Comparison of ENCODE assay signal across 8 cellular contexts in the genomic region with DNA sequence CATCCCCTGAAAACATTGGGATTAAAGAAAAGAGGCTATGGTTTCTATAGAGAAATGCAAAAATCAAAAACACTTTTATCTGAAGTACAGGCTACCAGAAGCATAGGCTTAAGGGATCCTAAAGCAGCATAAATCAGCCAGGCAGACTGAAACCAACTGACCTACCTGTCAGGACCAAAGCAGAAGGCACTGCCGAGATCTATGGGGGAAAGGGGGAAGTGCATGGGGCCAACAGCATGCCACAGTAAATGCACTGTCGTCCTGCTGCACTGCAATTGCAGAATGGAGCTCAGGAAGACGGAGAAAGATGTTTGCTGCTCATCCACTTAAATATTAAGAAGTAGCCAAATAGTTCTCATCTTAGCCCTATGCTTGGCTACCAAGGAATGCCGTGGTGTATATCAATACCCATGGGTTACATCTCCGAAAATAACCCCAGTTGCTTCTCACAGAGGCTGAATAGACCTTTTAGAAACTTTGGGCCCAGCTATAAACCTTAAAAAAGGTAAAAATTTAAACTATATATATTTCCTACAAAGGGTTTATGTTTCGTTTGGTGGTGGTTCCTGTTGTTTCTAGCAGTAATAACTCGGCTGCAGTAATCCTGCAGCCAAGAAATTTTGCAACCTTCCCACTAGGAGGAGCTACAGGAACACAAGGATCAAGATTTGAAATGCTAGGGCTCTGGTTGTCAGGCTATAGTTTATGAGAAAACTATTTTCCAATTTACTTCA.
DNase-seq lines count a peak whose midpoint lies in the region; ATAC-seq and TF ChIP-seq lines count a peak whose summit lies in the region.

No MANE protein-coding gene starts in this region.

- H3K27ac ChIP-seq in lung (ENCODE audit: low read depth in 1 of 2, low read length in 1 of 2) = no peak overlapping the region

- DNase-seq in DMS114 treated with DMSO at 0.1 percent for 48 hours (lab: John Stamatoyannopoulos, UW; ENCODE audit: unreplicated experiment) (peak; percentile 0), H7 (peak; percentile 42), NCI-H446 treated with DMSO at 0.1 percent for 48 hours (lab: John Stamatoyannopoulos, UW) (peak; percentile 70), cerebellum (ENCODE audit: low spot score) (peak; percentile 0), lung (ENCODE audit: low spot score) (no peak)
- no peak for DNase-seq in stimulated activated CD4-positive, alpha-beta T cell treated with anti-CD3 and anti-CD28 coated beads, Interleukin-1b, Interleukin-23, amount 100 ng/mL, for 48 hours
- DNase-seq in activated effector memory CD4-positive, alpha-beta T cell treated with anti-CD3 and anti-CD28 coated beads, Interleukin-2, amount 50 U/mL, for 16 hours = no peak

- no peaks in the 10 kb centered on the region for H3K4me1 ChIP-seq in lung (ENCODE audit: control insufficient read depth in 2 of 2, insufficient read depth in 2 of 2, low read length in 2 of 2)

- no peaks in the 10 kb centered on the region for H3K9me3 ChIP-seq in lung (ENCODE audit: control insufficient read depth in 2 of 2, insufficient read depth in 1 of 2, low read length in 1 of 2)

- ATAC-seq in lung (ENCODE audit: insufficient read depth, low FRiP score) = no peak
- ATAC-seq in HG03460 (IDR thresholded peaks at IDR 0.05; ENCODE audit: unreplicated experiment) = no peak

- WGBS in lung, 2 donors = 17 to 30% methylated on average over 7 of the region's 7 CpGs

- H3K4me3 ChIP-seq in H7 (ENCODE audit: insufficient read depth, low read depth, low read length) = no peak overlapping the region
- H3K4me3 ChIP-seq in lung = no peak overlapping the region

- H3K36me3 ChIP-seq in H7 (replicated peaks; ENCODE audit: control insufficient read depth, insufficient read depth, low read length) (no peaks in the 10 kb centered on the region), lung (ENCODE audit: control insufficient read depth in 2 of 2, insufficient read depth in 2 of 2, low read length in 2 of 2) (no peaks in the 10 kb centered on the region)

- peak; percentile 46 for TF ChIP-seq CTCF in lung (IDR thresholded peaks at IDR 0.05; ENCODE audit: control extremely low read depth, extremely low read depth)

- no peaks in the 10 kb centered on the region for H3K27me3 ChIP-seq in H7 (ENCODE audit: control insufficient read depth, insufficient read depth, low read length)
- H3K27me3 ChIP-seq in lung (ENCODE audit: control insufficient read depth, insufficient read depth) = peaks cover 3% of the 10 kb centered on the region

Comparison
In these comparisons a context has a peak if more than half of its experiments do, and no peak if none do; other contexts are left out.
1. DNase-seq: peak in DMS114 treated with DMSO at 0.1 percent for 48 hours (single experiment), H7 (single experiment), NCI-H446 treated with DMSO at 0.1 percent for 48 hours (single experiment) and cerebellum (single experiment); none in lung (single experiment), stimulated activated CD4-positive, alpha-beta T cell treated with anti-CD3 and anti-CD28 coated beads, Interleukin-1b, Interleukin-23, amount 100 ng/mL, for 48 hours (single experiment) and activated effector memory CD4-positive, alpha-beta T cell treated with anti-CD3 and anti-CD28 coated beads, Interleukin-2, amount 50 U/mL, for 16 hours (single experiment).